In the genomic region with DNA sequence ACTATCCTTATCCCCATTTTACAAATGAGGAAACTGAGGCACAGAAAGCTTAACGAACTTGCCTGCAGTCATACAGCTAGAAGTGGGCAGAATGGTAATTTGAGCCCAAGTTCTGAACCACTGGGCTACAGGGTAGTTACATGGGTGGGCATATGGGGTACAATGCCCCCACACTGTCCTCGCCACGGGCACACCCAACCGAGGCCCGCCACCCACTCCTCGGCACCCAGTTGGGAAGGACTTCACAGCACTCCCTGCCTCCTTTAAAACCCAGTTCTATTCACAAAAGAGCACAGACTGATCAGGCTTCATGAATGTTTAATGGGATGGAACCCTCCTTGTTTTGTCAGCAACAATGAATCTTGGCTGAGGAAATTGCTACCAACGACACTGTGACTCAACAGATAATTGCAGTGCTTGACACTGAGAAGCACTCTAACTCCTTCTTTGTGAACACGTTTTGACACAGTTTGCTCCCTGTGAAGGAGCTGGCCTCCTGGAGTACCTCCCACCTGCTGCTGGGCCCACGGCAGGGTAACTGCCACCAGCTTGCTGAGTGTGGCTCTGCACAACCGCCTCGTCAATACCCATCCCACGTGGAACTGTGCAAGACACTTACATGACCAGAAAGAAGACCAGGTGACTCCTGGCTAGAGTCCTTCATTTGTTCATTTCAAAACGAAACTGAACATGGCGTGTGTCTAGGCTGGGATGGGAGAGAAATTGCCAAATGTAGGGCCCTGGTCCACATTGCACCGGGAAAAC, we compare ENCODE assay signal across 10 cellular contexts.
DNase-seq lines count a peak whose midpoint lies in the region; ATAC-seq and TF ChIP-seq lines count a peak whose summit lies in the region.
"Had no signal": no experiment of that assay in that cellular context is flagged by ENCODE, and none has a peak within 500 bp of the region (broad histone marks: within the 10 kb centered on the region; RNA-seq: fewer than 3 reads in every experiment).

No MANE protein-coding gene starts in this region.

- H3K4me3 ChIP-seq in epithelial cell of proximal tubule (ENCODE audit: low read depth, low read length): peak overlapping the region; percentile 28

- no peak for TF ChIP-seq CTCF in epithelial cell of proximal tubule (conservative IDR thresholded peaks at IDR 0.05; ENCODE audit: low read depth, low read length)

- DNase-seq in M059J (ENCODE audit: low read depth): peak; percentile 22
- DNase-seq in NCI-H69 (lab: John Stamatoyannopoulos, UW): peak; percentile 90
- peak; percentile 80 for DNase-seq in epithelial cell of proximal tubule (ENCODE audit: low read depth)
- peak; percentile 94 for DNase-seq in pons (ENCODE audit: low spot score)
- DNase-seq in DMS 273 treated with DMSO at 0.1 percent for 48 hours (lab: John Stamatoyannopoulos, UW): no peak
- no peak for DNase-seq in NCI-H1048 (lab: John Stamatoyannopoulos, UW)
- DNase-seq: activated T-cell treated with anti-CD3 and anti-CD28 coated beads, Interleukin-2, amount 50 U/mL, for 48 hours; cortex of kidney had no signal

- no peak for ATAC-seq in GM18867 (IDR thresholded peaks at IDR 0.05; ENCODE audit: unreplicated experiment)
- ATAC-seq in GM21717 (IDR thresholded peaks at IDR 0.05; ENCODE audit: unreplicated experiment): no peak

Comparison
In these comparisons a context has a peak if more than half of its experiments do, and no peak if none do; other contexts are left out.
1. DNase-seq: peak in M059J (single experiment), NCI-H69 (single experiment), epithelial cell of proximal tubule (single experiment) and pons (single experiment); none in DMS 273 treated with DMSO at 0.1 percent for 48 hours (single experiment) and NCI-H1048 (single experiment).